ENCODE assay signal across 17 cellular contexts in genomic region chr2:212713681-212714080, GRCh38.
DNase-seq lines count a peak whose midpoint lies in the region; ATAC-seq, FAIRE-seq and TF ChIP-seq lines count a peak whose summit lies in the region.
"Had no signal": no experiment of that assay in that cellular context is flagged by ENCODE, and none has a peak within 500 bp of the region (broad histone marks: within the 10 kb centered on the region; RNA-seq: fewer than 3 reads in every experiment).

No MANE protein-coding gene starts in this region.

- in situ Hi-C loops in mammary epithelial cell (cut with MboI; ENCODE audit: low sequenced_read_pairs in 2 of 2), result no loop called here

- 13% methylated on average over 1 of the region's 1 CpG for whole genome bisulfite sequencing in mammary epithelial cell (ENCODE audit: low coverage, missing lambda C conversion rate)

- peaks cover 26% of the 10 kb centered on the region for H3K4me1 ChIP-seq in mammary epithelial cell (ENCODE audit: insufficient read depth, low read length)
- H3K4me1 ChIP-seq in neural progenitor cell, result peaks cover 10% of the 10 kb centered on the region
- H3K4me1 ChIP-seq: BLaER1 had no signal

- POLR2A ChIA-PET in MCF 10A (lab: Yijun Ruan, JAX), result interaction anchor here (0.8 to 1.6 kb wide), 2 partner anchors 77 to 435 kb away, joined by 3 read pairs; no protein-coding TSS in a partner anchor

- dilution Hi-C loops in mammary epithelial cell (cut with HindIII; ENCODE audit: low sequenced_read_pairs), result loop anchor here (5.0 kb wide), 2 partner anchors 64 to 101 kb away; no protein-coding TSS in a partner anchor

- H3K9me3 ChIP-seq in mammary epithelial cell (replicated peaks; ENCODE audit: insufficient read depth, low read length), result no peaks in the 10 kb centered on the region
- H3K9me3 ChIP-seq in neural progenitor cell (ENCODE audit: low read depth), result no peaks in the 10 kb centered on the region
- H3K9me3 ChIP-seq: BLaER1 had no signal

- no peak for TF ChIP-seq CTCF in mammary epithelial cell (conservative IDR thresholded peaks at IDR 0.05 in 1 of 2, IDR thresholded peaks at IDR 0.05 in 1 of 2; ENCODE audit: extremely low read depth in 1 of 2, insufficient read depth in 1 of 2, low read depth in 1 of 2, low read length in 2 of 2)
- TF ChIP-seq CTCF in MCF 10A (IDR thresholded peaks at IDR 0.05; ENCODE audit: unreplicated experiment), result no peak
- no peak for TF ChIP-seq CTCF in bronchial epithelial cell (IDR thresholded peaks at IDR 0.05; ENCODE audit: insufficient read depth, low read length, severe bottlenecking)
- TF ChIP-seq CTCF in neural progenitor cell (IDR thresholded peaks at IDR 0.05), result no peak
- no peak for TF ChIP-seq CTCF in D721Med (IDR thresholded peaks at IDR 0.05; ENCODE audit: insufficient read depth, missing control alignments)
- no peak for TF ChIP-seq CTCF in omental fat pad (IDR thresholded peaks at IDR 0.05)

- CTCF ChIA-PET in mammary epithelial cell (lab: Charles Lee; ENCODE audit: low non-redundant PET), result interaction anchor here (0.5 to 0.6 kb wide), 2 partner anchors 10 to 64 kb away, joined by 3 to 5 read pairs; no protein-coding TSS in a partner anchor
- CTCF ChIA-PET in MCF 10A (lab: Yijun Ruan, JAX), result interaction anchor here (0.6 to 1.6 kb wide), 7 partner anchors 15 to 1481 kb away, joined by 3 to 6 read pairs (median 3); no protein-coding TSS in a partner anchor

- no TSS peak for BruUV-seq in mammary epithelial cell (replicated peaks; lab: Mats Ljungman, UMichigan)
- no TSS peak for BruUV-seq in MCF 10A (replicated peaks; lab: Mats Ljungman, UMichigan)

- H3K4me1 Mint-ChIP-seq in MCF 10A (ENCODE audit: insufficient read depth, unreplicated experiment) (peaks cover 15% of the 10 kb centered on the region), neural progenitor cell (peaks cover 21% of the 10 kb centered on the region)
- H3K4me1 Mint-ChIP-seq: CD8-positive, alpha-beta memory T cell; GM23338; IgD-negative memory B cell had no signal

- H3K36me3 Mint-ChIP-seq in MCF 10A (ENCODE audit: insufficient read depth, unreplicated experiment), result no peaks in the 10 kb centered on the region
- H3K36me3 Mint-ChIP-seq in neural progenitor cell, result no peaks in the 10 kb centered on the region
- H3K36me3 Mint-ChIP-seq: IgD-negative memory B cell had no signal

- H3K79me2 ChIP-seq in mammary epithelial cell (ENCODE audit: insufficient read depth, low read length) (no peaks in the 10 kb centered on the region), neural progenitor cell (ENCODE audit: low read depth) (no peaks in the 10 kb centered on the region)

- H3K36me3 ChIP-seq in mammary epithelial cell (ENCODE audit: insufficient read depth, low read length) (no peaks in the 10 kb centered on the region), bronchial epithelial cell (ENCODE audit: control insufficient read depth, insufficient read depth, low read length) (no peaks in the 10 kb centered on the region), neural progenitor cell (no peaks in the 10 kb centered on the region)
- H3K36me3 ChIP-seq: BLaER1 had no signal

- no peak overlapping the region for H3K4me2 ChIP-seq in mammary epithelial cell (ENCODE audit: insufficient read depth, low read depth, low read length)
- H3K4me2 ChIP-seq in neural progenitor cell, result no peak overlapping the region
- H3K4me2 ChIP-seq: BLaER1, GM23338 had no signal

- no peaks in the 10 kb centered on the region for H3F3A ChIP-seq in neural progenitor cell (ENCODE audit: low read depth)

- no peaks in the 10 kb centered on the region for H4K20me1 ChIP-seq in mammary epithelial cell (ENCODE audit: insufficient read depth, low read length)
- no peaks in the 10 kb centered on the region for H4K20me1 ChIP-seq in neural progenitor cell (ENCODE audit: low read depth)
- H4K20me1 ChIP-seq: BLaER1 had no signal

- no peak overlapping the region for H3K4me3 ChIP-seq in mammary epithelial cell (replicated peaks in 1 of 3; ENCODE audit: insufficient read depth in 1 of 3, low read depth in 2 of 3, low read length in 3 of 3)
- H3K4me3 ChIP-seq in bronchial epithelial cell (ENCODE audit: low read depth, low read length), result no peak overlapping the region
- no peak overlapping the region for H3K4me3 ChIP-seq in neural progenitor cell
- H3K4me3 ChIP-seq: BLaER1, GM23338 had no signal

- H3K27me3 Mint-ChIP-seq in MCF 10A (ENCODE audit: insufficient read depth, unreplicated experiment) (no peaks in the 10 kb centered on the region), neural progenitor cell (ENCODE audit: insufficient read depth, low read depth) (no peaks in the 10 kb centered on the region)
- H3K27me3 Mint-ChIP-seq: CD8-positive, alpha-beta memory T cell had no signal

- H3K27ac ChIP-seq in mammary epithelial cell (ENCODE audit: insufficient read depth, low read depth, low read length) (peak overlapping the region; percentile 78), neural progenitor cell (no peak overlapping the region)
- H3K27ac ChIP-seq: 22Rv1, BLaER1 had no signal

- H2AFZ ChIP-seq in mammary epithelial cell (ENCODE audit: low read depth, low read length) (no peak overlapping the region), neural progenitor cell (replicated peaks) (peak overlapping the region; percentile 60)
- H2AFZ ChIP-seq: GM23338 had no signal

- H3K9me3 Mint-ChIP-seq in MCF 10A (ENCODE audit: unreplicated experiment) (no peaks in the 10 kb centered on the region), neural progenitor cell (peaks cover 4% of the 10 kb centered on the region)
- H3K9me3 Mint-ChIP-seq: GM23338 had no signal

- intact Hi-C loops in mammary epithelial cell (cut with micrococcal nuclease), result no loop called here
- intact Hi-C loops in MCF 10A (cut with micrococcal nuclease), result no loop called here

- DNase-seq in mammary epithelial cell (peak; percentile 27), MCF 10A (ENCODE audit: unreplicated experiment) (no peak), bronchial epithelial cell (ENCODE audit: low read depth) (peak; percentile 92), neural progenitor cell (ENCODE audit: low spot score) (no peak), D721Med (ENCODE audit: insufficient read length, low spot score) (no peak), omental fat pad (ENCODE audit: low spot score) (no peak), A172 (ENCODE audit: low spot score) (no peak)
- DNase-seq: AML-193; CD8-positive, alpha-beta memory T cell; DMS 273 treated with DMSO at 0.1 percent for 48 hours; H7 had no signal

- H3K27me3 ChIP-seq in mammary epithelial cell (ENCODE audit: insufficient read depth, low read length), result no peaks in the 10 kb centered on the region
- H3K27me3 ChIP-seq in bronchial epithelial cell (ENCODE audit: control insufficient read depth, insufficient read depth, low read length), result no peaks in the 10 kb centered on the region
- H3K27me3 ChIP-seq in neural progenitor cell, result no peaks in the 10 kb centered on the region
- H3K27me3 ChIP-seq: BLaER1 had no signal

- ATAC-seq in omental fat pad (ENCODE audit: low FRiP score), result no peak
- ATAC-seq: GM23338 had no signal

- H3K4me3 Mint-ChIP-seq in MCF 10A (ENCODE audit: unreplicated experiment), result no peak overlapping the region
- H3K4me3 Mint-ChIP-seq in neural progenitor cell, result no peak overlapping the region
- H3K4me3 Mint-ChIP-seq: CD8-positive, alpha-beta memory T cell; GM23338; IgD-negative memory B cell had no signal

- H3K27ac Mint-ChIP-seq in MCF 10A (ENCODE audit: low read depth, unreplicated experiment) (no peak overlapping the region), neural progenitor cell (no peak overlapping the region)
- H3K27ac Mint-ChIP-seq: CD8-positive, alpha-beta memory T cell; GM23338; IgD-negative memory B cell had no signal

- no peak for FAIRE-seq in bronchial epithelial cell (lab: Jason Lieb, UNC)
- FAIRE-seq in D721Med (lab: Jason Lieb, UNC), result no peak
- FAIRE-seq: G401.6, GM12891 had no signal

- H3K9ac ChIP-seq in mammary epithelial cell (ENCODE audit: insufficient read depth, low read length), result no peak overlapping the region
- no peak overlapping the region for H3K9ac ChIP-seq in neural progenitor cell
- H3K9ac ChIP-seq: BLaER1 had no signal

Comparison
In these comparisons a context has a peak if more than half of its experiments do, and no peak if none do; other contexts are left out.
1. DNase-seq: peak in mammary epithelial cell (single experiment) and bronchial epithelial cell (single experiment); none in MCF 10A (single experiment), neural progenitor cell (single experiment), D721Med (single experiment), omental fat pad (single experiment) and A172 (single experiment).